8 cellular contexts compared by ENCODE assay signal in the genomic region with DNA sequence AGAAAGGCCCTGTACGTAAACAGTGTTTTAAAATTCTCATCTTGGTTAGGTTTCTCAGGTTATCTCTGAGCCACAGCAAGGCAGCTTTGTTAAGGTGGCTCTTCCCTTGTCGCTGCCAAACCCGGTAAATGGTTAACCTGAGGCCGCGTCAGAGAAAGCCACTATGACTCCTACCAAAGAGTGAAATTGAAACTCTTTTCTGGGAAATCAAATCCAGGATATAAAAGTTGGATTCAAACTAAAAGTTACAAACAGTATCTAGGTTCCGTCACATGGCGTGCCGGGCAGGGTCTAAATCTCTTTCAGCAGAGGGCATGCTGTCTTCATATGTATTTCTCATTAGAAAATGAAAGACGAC. TPM values are rescaled to one million over a fixed set of nuclear protein-coding genes. Genes with fewer than 3 reads are reported as not detected.
DNase-seq lines count a peak whose midpoint lies in the region; ATAC-seq and TF ChIP-seq lines count a peak whose summit lies in the region.

No MANE protein-coding gene starts in this region.

- peak overlapping the region; percentile 99 for H3K27ac Mint-ChIP-seq in activated naive CD8-positive, alpha-beta T cell

- intact Hi-C loops in left ventricle myocardium inferior (cut with micrococcal nuclease): loop anchor here (10.0 kb wide), 1 partner anchor 465 kb away; no protein-coding TSS in a partner anchor

- H3K27ac ChIP-seq in left ventricle myocardium inferior (replicated peaks): peak overlapping the region; percentile 97

- H3K9ac ChIP-seq in NT2/D1 (ENCODE audit: insufficient read length, low read depth): peak overlapping the region; percentile 74

- no peaks in the 10 kb centered on the region for H3K27me3 Mint-ChIP-seq in activated naive CD8-positive, alpha-beta T cell

- H3K27me3 ChIP-seq in NT2/D1 (ENCODE audit: insufficient read depth, insufficient read length): no peaks in the 10 kb centered on the region
- H3K27me3 ChIP-seq in left ventricle myocardium inferior (ENCODE audit: low read depth): no peaks in the 10 kb centered on the region

- peak overlapping the region; percentile 98 for H3K4me3 Mint-ChIP-seq in activated naive CD8-positive, alpha-beta T cell

- H3K4me1 Mint-ChIP-seq in activated naive CD8-positive, alpha-beta T cell (ENCODE audit: low read depth): peaks cover 46% of the 10 kb centered on the region

- TF ChIP-seq CTCF in left ventricle myocardium inferior (IDR thresholded peaks at IDR 0.05; ENCODE audit: borderline replicate concordance) (no peak), retinal pigment epithelial cell (conservative IDR thresholded peaks at IDR 0.05; ENCODE audit: low read depth, low read length) (no peak)

- H3K9me3 Mint-ChIP-seq in activated naive CD8-positive, alpha-beta T cell (ENCODE audit: low read depth): no peaks in the 10 kb centered on the region

- no peaks in the 10 kb centered on the region for H3K36me3 ChIP-seq in NT2/D1 (ENCODE audit: insufficient read depth, insufficient read length, low read length)
- no peaks in the 10 kb centered on the region for H3K36me3 ChIP-seq in left ventricle myocardium inferior

- H3K9me3 ChIP-seq in NT2/D1 (ENCODE audit: insufficient read depth, low read length) (no peaks in the 10 kb centered on the region), left ventricle myocardium inferior (replicated peaks) (no peaks in the 10 kb centered on the region)

- peak overlapping the region; percentile 73 for H3K4me3 ChIP-seq in NT2/D1 (ENCODE audit: insufficient read length, low read depth)
- H3K4me3 ChIP-seq in left ventricle myocardium inferior: peak overlapping the region; percentile 82
- H3K4me3 ChIP-seq in retinal pigment epithelial cell (ENCODE audit: low read length): peak overlapping the region; percentile 86

- ATAC-seq in HG02938 (IDR thresholded peaks at IDR 0.05; ENCODE audit: unreplicated experiment): peak; percentile 60

- H3K36me3 Mint-ChIP-seq in activated naive CD8-positive, alpha-beta T cell: peaks cover 7% of the 10 kb centered on the region

- H3K4me1 ChIP-seq in NT2/D1 (ENCODE audit: insufficient read depth, insufficient read length) (no peaks in the 10 kb centered on the region), left ventricle myocardium inferior (peaks cover 31% of the 10 kb centered on the region)

- DNase-seq in activated CD4-positive, alpha-beta T cell treated with anti-CD3 and anti-CD28 coated beads for 24 hours (ENCODE audit: low read depth in 2 of 2): peak; percentile 29 to 34
- no peak for DNase-seq in activated CD4-positive, alpha-beta T cell treated with anti-CD3 and anti-CD28 coated beads for 1 hour
- DNase-seq in NT2/D1 (ENCODE audit: low read depth, low spot score) (peak; percentile 3), left ventricle myocardium inferior (no peak), retinal pigment epithelial cell (ENCODE audit: low read depth) (no peak), NCI-H774 (lab: John Stamatoyannopoulos, UW) (no peak)

RNA-seq across cellular contexts. Expression of gene MMAA, which starts 0.4 kb away (rescaled TPM):
- total RNA-seq in left ventricle myocardium inferior: 7.2 TPM

Comparison
In these comparisons a context has a peak if more than half of its experiments do, and no peak if none do; other contexts are left out.
1. DNase-seq: peak in activated CD4-positive, alpha-beta T cell treated with anti-CD3 and anti-CD28 coated beads for 24 hours (2 of 2) and NT2/D1 (single experiment); none in activated CD4-positive, alpha-beta T cell treated with anti-CD3 and anti-CD28 coated beads for 1 hour (single experiment), left ventricle myocardium inferior (single experiment), retinal pigment epithelial cell (single experiment) and NCI-H774 (single experiment).
2. Peak in every context shown above with its lines, with median percentiles within 50 percentile points of each other: H3K4me3 ChIP-seq.